Comparison of ENCODE assay signal across 8 cellular contexts in genomic region chr7:30594055-30594539, GRCh38. TPM values are rescaled to one million over a fixed set of nuclear protein-coding genes. Genes with fewer than 3 reads are reported as not detected.
DNase-seq lines count a peak whose midpoint lies in the region; ATAC-seq and TF ChIP-seq lines count a peak whose summit lies in the region.

No MANE protein-coding gene starts in this region.

- DNase-seq in BJ (ENCODE audit: low read depth) (no peak), NT2/D1 (ENCODE audit: low read depth, low spot score) (peak; percentile 52), head of caudate nucleus (peak in 38 of 42 donors; percentile 7 to 60 (median 29)), prostate gland (ENCODE audit: low spot score) (peak; percentile 9), islet precursor cell (no peak)
- DNase-seq in activated T-helper 1 cell treated with anti-CD3 and anti-CD28 coated beads, Interleukin-12 subunit alpha, Interleukin-12 subunit beta, Interleukin-2, Interleukin-4 antibody, amounts not matched to agents 30 ng/mL and 10 ng/mL and 1 ng/mL, durations not matched to agents 14 hours and 24 hours and 36 hours (ENCODE audit: low spot score) = no peak

- peaks cover 73% of the 10 kb centered on the region for H3K4me1 Mint-ChIP-seq in activated T-helper 1 cell treated with anti-CD3 and anti-CD28 coated beads, Interleukin-12 subunit alpha, Interleukin-12 subunit beta, Interleukin-2, Interleukin-4 antibody, amounts not matched to agents 30 ng/mL and 10 ng/mL and 1 ng/mL, durations not matched to agents 14 hours and 24 hours and 36 hours (ENCODE audit: low read depth)

- CTCF ChIA-PET in BJ (lab: Yijun Ruan, JAX) = interaction anchor here (0.8 to 1.2 kb wide), 2 partner anchors 10 to 12 kb away, joined by 3 read pairs; no protein-coding TSS in a partner anchor

- H3K27me3 Mint-ChIP-seq in activated T-helper 1 cell treated with anti-CD3 and anti-CD28 coated beads, Interleukin-12 subunit alpha, Interleukin-12 subunit beta, Interleukin-2, Interleukin-4 antibody, amounts not matched to agents 30 ng/mL and 10 ng/mL and 1 ng/mL, durations not matched to agents 14 hours and 24 hours and 36 hours (ENCODE audit: insufficient read depth) = no peaks in the 10 kb centered on the region

- POLR2A ChIA-PET in BJ (lab: Charles Lee) = interaction anchor here (0.6 kb wide), 1 partner anchor 431 kb away, joined by 3 read pairs; no protein-coding TSS in a partner anchor

- peak overlapping the region; percentile 99 for H3K4me3 Mint-ChIP-seq in activated T-helper 1 cell treated with anti-CD3 and anti-CD28 coated beads, Interleukin-12 subunit alpha, Interleukin-12 subunit beta, Interleukin-2, Interleukin-4 antibody, amounts not matched to agents 30 ng/mL and 10 ng/mL and 1 ng/mL, durations not matched to agents 14 hours and 24 hours and 36 hours

- intact Hi-C loops in activated T-helper 1 cell treated with anti-CD3 and anti-CD28 coated beads, Interleukin-12 subunit alpha, Interleukin-12 subunit beta, Interleukin-2, Interleukin-4 antibody, amounts not matched to agents 30 ng/mL and 10 ng/mL and 1 ng/mL, durations not matched to agents 14 hours and 24 hours and 36 hours (cut with micrococcal nuclease) = loop anchor here (1.0 to 10.0 kb wide), 9 partner anchors 17 to 1901 kb away; partner anchors contain the start of genes AVL9, FKBP14, GGCT and LSM5
- intact Hi-C loops in head of caudate nucleus (cut with DNase I) = no loop called here
- intact Hi-C loops in prostate gland (cut with DNase I) = no loop called here

- no peaks in the 10 kb centered on the region for H3K4me1 ChIP-seq in NT2/D1 (ENCODE audit: insufficient read depth, insufficient read length)
- peaks cover 6% of the 10 kb centered on the region for H3K4me1 ChIP-seq in prostate gland (replicated peaks)

- TF ChIP-seq CTCF in BJ (IDR thresholded peaks at IDR 0.05; ENCODE audit: insufficient read depth, low read depth, low read length) (no peak), prostate gland (IDR thresholded peaks at IDR 0.05) (no peak)

- peak overlapping the region; percentile 91 to 92 for H3K27ac ChIP-seq in prostate gland

- peak overlapping the region; percentile 98 for H3K9ac ChIP-seq in NT2/D1 (ENCODE audit: insufficient read length, low read depth)

- H3K9me3 ChIP-seq in NT2/D1 (ENCODE audit: insufficient read depth, low read length) (no peaks in the 10 kb centered on the region), prostate gland (no peaks in the 10 kb centered on the region)

- peaks cover 1% of the 10 kb centered on the region for H3K9me3 Mint-ChIP-seq in activated T-helper 1 cell treated with anti-CD3 and anti-CD28 coated beads, Interleukin-12 subunit alpha, Interleukin-12 subunit beta, Interleukin-2, Interleukin-4 antibody, amounts not matched to agents 30 ng/mL and 10 ng/mL and 1 ng/mL, durations not matched to agents 14 hours and 24 hours and 36 hours

- TF ChIP-seq POLR2A in prostate gland (IDR thresholded peaks at IDR 0.05) = no peak

- peaks cover 32% of the 10 kb centered on the region for H3K36me3 Mint-ChIP-seq in activated T-helper 1 cell treated with anti-CD3 and anti-CD28 coated beads, Interleukin-12 subunit alpha, Interleukin-12 subunit beta, Interleukin-2, Interleukin-4 antibody, amounts not matched to agents 30 ng/mL and 10 ng/mL and 1 ng/mL, durations not matched to agents 14 hours and 24 hours and 36 hours (ENCODE audit: low read depth)

- H3K4me3 ChIP-seq in BJ (ENCODE audit: low read depth, low read length) (peak overlapping the region; percentile 92), NT2/D1 (ENCODE audit: insufficient read length, low read depth) (peak overlapping the region; percentile 99), prostate gland (peak overlapping the region; percentile 72 to 97)

- WGBS in prostate gland = 1% methylated on average over 12 of the region's 12 CpGs

- H3K27me3 ChIP-seq in BJ (ENCODE audit: control insufficient read depth, insufficient read depth, low read length) (no peaks in the 10 kb centered on the region), NT2/D1 (ENCODE audit: insufficient read depth, insufficient read length) (no peaks in the 10 kb centered on the region), prostate gland (replicated peaks; ENCODE audit: insufficient read depth) (no peaks in the 10 kb centered on the region)

- H3K27ac Mint-ChIP-seq in activated T-helper 1 cell treated with anti-CD3 and anti-CD28 coated beads, Interleukin-12 subunit alpha, Interleukin-12 subunit beta, Interleukin-2, Interleukin-4 antibody, amounts not matched to agents 30 ng/mL and 10 ng/mL and 1 ng/mL, durations not matched to agents 14 hours and 24 hours and 36 hours = peak overlapping the region; percentile 99

- H3K36me3 ChIP-seq in BJ (ENCODE audit: control insufficient read depth, insufficient read depth, low read length) = no peaks in the 10 kb centered on the region
- peaks cover 10% of the 10 kb centered on the region for H3K36me3 ChIP-seq in NT2/D1 (ENCODE audit: insufficient read depth, insufficient read length, low read length)
- H3K36me3 ChIP-seq in prostate gland = no peaks in the 10 kb centered on the region

- peak; percentile 34 for ATAC-seq in GM18868 (IDR thresholded peaks at IDR 0.05; ENCODE audit: unreplicated experiment)
- peak; percentile 38 for ATAC-seq in HG03066 (IDR thresholded peaks at IDR 0.05; ENCODE audit: low read depth, unreplicated experiment)

RNA-seq across cellular contexts. Expression of gene GARS1, which starts 0.6 kb away (rescaled TPM):
- polyA plus RNA-seq in BJ (2011; rRNA removed) = 1,006 and 1,118 TPM in 2 replicates
- polyA minus RNA-seq in BJ (2011; rRNA and poly(A)+ RNA removed) = 894 and 956 TPM in 2 replicates
- total RNA-seq in activated T-helper 1 cell treated with anti-CD3 and anti-CD28 coated beads, Interleukin-12 subunit alpha, Interleukin-12 subunit beta, Interleukin-2, Interleukin-4 antibody, amounts not matched to agents 30 ng/mL and 10 ng/mL and 1 ng/mL, durations not matched to agents 14 hours and 24 hours and 36 hours = 234 and 250 TPM in 2 replicates
- total RNA-seq in prostate gland = 10 to 100 TPM; 38.8 to 78.3 TPM

Comparison
In these comparisons a context has a peak if more than half of its experiments do, and no peak if none do; other contexts are left out.
1. DNase-seq: peak in NT2/D1 (single experiment), head of caudate nucleus (38 of 42) and prostate gland (single experiment); none in BJ (single experiment), activated T-helper 1 cell treated with anti-CD3 and anti-CD28 coated beads, Interleukin-12 subunit alpha, Interleukin-12 subunit beta, Interleukin-2, Interleukin-4 antibody, amounts not matched to agents 30 ng/mL and 10 ng/mL and 1 ng/mL, durations not matched to agents 14 hours and 24 hours and 36 hours (single experiment) and islet precursor cell (single experiment).
2. Peak in every context shown above with its lines, with median percentiles within 50 percentile points of each other: H3K4me3 ChIP-seq.